ENCODE assay signal across 19 cellular contexts in the genomic region with DNA sequence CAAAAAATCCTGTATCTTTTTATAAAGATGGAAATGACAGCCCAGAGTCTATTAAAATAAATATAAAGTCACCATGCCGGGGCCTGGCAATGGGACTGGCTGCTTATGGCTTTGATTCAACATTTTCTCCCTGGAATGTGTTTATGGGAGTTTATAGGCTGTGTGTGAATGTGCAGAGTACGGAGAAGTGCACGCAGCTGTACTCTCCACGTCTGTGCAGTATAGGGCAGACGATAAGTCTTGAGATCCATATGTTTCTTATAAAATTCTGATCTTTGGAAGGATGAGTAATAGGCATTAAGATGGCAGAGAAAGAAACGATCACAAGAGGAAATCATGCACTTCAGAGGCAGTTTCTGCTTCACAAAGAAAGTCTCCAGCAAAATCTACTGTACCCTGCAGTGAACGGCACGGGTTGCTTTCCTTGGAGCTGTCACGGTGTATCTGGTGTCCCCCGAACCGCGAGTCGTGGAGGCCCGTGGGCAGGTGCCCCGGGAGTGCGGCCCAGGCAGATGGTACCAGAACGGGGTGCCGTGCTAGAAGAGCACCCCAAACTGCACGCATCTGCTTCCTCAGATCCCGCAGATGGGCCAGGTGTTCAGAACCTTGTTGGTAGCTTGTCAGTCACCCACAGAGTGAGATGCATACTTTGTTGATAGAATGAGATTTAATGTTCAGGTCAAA.
DNase-seq lines count a peak whose midpoint lies in the region; ATAC-seq and TF ChIP-seq lines count a peak whose summit lies in the region.
"Had no signal": no experiment of that assay in that cellular context is flagged by ENCODE, and none has a peak within 500 bp of the region (broad histone marks: within the 10 kb centered on the region; RNA-seq: fewer than 3 reads in every experiment).

No MANE protein-coding gene starts in this region.

- H3K36me3 Mint-ChIP-seq in activated CD4-positive, alpha-beta T cell treated with anti-CD3 and anti-CD28 coated beads, Interleukin-2, amount 10 ng/mL, durations not matched to agents 7 days and 5 days (ENCODE audit: low read depth), result no peaks in the 10 kb centered on the region
- H3K36me3 Mint-ChIP-seq: T-cell had no signal

- CTCF ChIA-PET in activated CD4-positive, alpha-beta T cell treated with anti-CD3 and anti-CD28 coated beads, Interleukin-2, amount 10 ng/mL, durations not matched to agents 7 days and 5 days (lab: Charles Lee), result no interaction called here

- H3K27me3 ChIP-seq in hepatocyte, result peaks cover 1% of the 10 kb centered on the region

- WGBS in hepatocyte (ENCODE audit: low lambda C conversion rate, missing lambda C conversion rate), result 68% methylated on average over 20 of the region's 20 CpGs

- DNase-seq in Right ventricle myocardium superior (peak; percentile 11), left ventricle myocardium superior (no peak), SK-N-MC (ENCODE audit: low read depth, low spot score) (peak; percentile 2), hepatocyte (ENCODE audit: low spot score) (no peak), Ammon's horn (ENCODE audit: low spot score) (no peak), GM10266 (ENCODE audit: extremely low spot score) (no peak)
- no peak for DNase-seq in activated CD4-positive, alpha-beta T cell treated with anti-CD3 and anti-CD28 coated beads, Interleukin-2, amount 10 ng/mL, durations not matched to agents 7 days and 5 days
- DNase-seq: AML-193; CD4-positive, alpha-beta T cell; GF-D8; GOT3; HFFc6; NCI-H2029; NCI-H524 treated with DMSO at 0.1 percent for 48 hours; OCI-M1; RPMI8226; T-cell had no signal

- H3K27ac ChIP-seq in SK-N-MC (no peak overlapping the region), hepatocyte (peak overlapping the region; percentile 87)

- no peaks in the 10 kb centered on the region for H3K4me1 Mint-ChIP-seq in activated CD4-positive, alpha-beta T cell treated with anti-CD3 and anti-CD28 coated beads, Interleukin-2, amount 10 ng/mL, durations not matched to agents 7 days and 5 days
- H3K4me1 Mint-ChIP-seq: T-cell had no signal

- H3K9me3 ChIP-seq in SK-N-MC (ENCODE audit: low read depth, low read length) (no peaks in the 10 kb centered on the region), hepatocyte (ENCODE audit: low read depth) (no peaks in the 10 kb centered on the region)

- intact Hi-C loops in Right ventricle myocardium superior (cut with DNase I), result no loop called here
- intact Hi-C loops in left ventricle myocardium superior (cut with micrococcal nuclease), result no loop called here

- H3K9me3 Mint-ChIP-seq in activated CD4-positive, alpha-beta T cell treated with anti-CD3 and anti-CD28 coated beads, Interleukin-2, amount 10 ng/mL, durations not matched to agents 7 days and 5 days, result peaks cover 4% of the 10 kb centered on the region
- H3K9me3 Mint-ChIP-seq: CD4-positive, alpha-beta T cell; T-cell had no signal

- H3K79me2 ChIP-seq in hepatocyte, result no peaks in the 10 kb centered on the region

- no peak for TF ChIP-seq CTCF in hepatocyte (IDR thresholded peaks at IDR 0.05; ENCODE audit: poor library complexity)
- no peak for TF ChIP-seq CTCF in GM10266 (IDR thresholded peaks at IDR 0.05; ENCODE audit: control insufficient read depth, insufficient read depth, low read depth, missing control alignments)

- H3K4me1 ChIP-seq in hepatocyte (ENCODE audit: insufficient read depth), result peaks cover 15% of the 10 kb centered on the region

- no peak overlapping the region for H3K4me3 ChIP-seq in SK-N-MC
- no peak overlapping the region for H3K4me3 ChIP-seq in hepatocyte

- H2AFZ ChIP-seq in hepatocyte, result no peak overlapping the region

- no peak overlapping the region for H3K4me3 Mint-ChIP-seq in activated CD4-positive, alpha-beta T cell treated with anti-CD3 and anti-CD28 coated beads, Interleukin-2, amount 10 ng/mL, durations not matched to agents 7 days and 5 days
- H3K4me3 Mint-ChIP-seq: CD4-positive, alpha-beta T cell; HFFc6; T-cell had no signal

- H4K20me1 ChIP-seq in hepatocyte (ENCODE audit: insufficient read depth, poor library complexity, severe bottlenecking), result no peaks in the 10 kb centered on the region

- H3K36me3 ChIP-seq in SK-N-MC (ENCODE audit: insufficient read depth, low read length), result no peaks in the 10 kb centered on the region
- H3K36me3 ChIP-seq in hepatocyte (replicated peaks; ENCODE audit: insufficient read depth, low read depth), result no peaks in the 10 kb centered on the region

- peak overlapping the region; percentile 58 for H3K4me2 ChIP-seq in hepatocyte

- no peak for ATAC-seq in Right ventricle myocardium superior (ENCODE audit: poor library complexity)
- ATAC-seq in left ventricle myocardium superior, result no peak
- ATAC-seq in HG03108 (IDR thresholded peaks at IDR 0.05; ENCODE audit: unreplicated experiment), result no peak
- ATAC-seq: HepG2, T-cell had no signal

- no peaks in the 10 kb centered on the region for H3K27me3 Mint-ChIP-seq in activated CD4-positive, alpha-beta T cell treated with anti-CD3 and anti-CD28 coated beads, Interleukin-2, amount 10 ng/mL, durations not matched to agents 7 days and 5 days
- H3K27me3 Mint-ChIP-seq: CD4-positive, alpha-beta T cell; T-cell had no signal

- no peaks in the 10 kb centered on the region for H3K9me2 ChIP-seq in hepatocyte (replicated peaks; ENCODE audit: insufficient read depth)

- H3K27ac Mint-ChIP-seq in activated CD4-positive, alpha-beta T cell treated with anti-CD3 and anti-CD28 coated beads, Interleukin-2, amount 10 ng/mL, durations not matched to agents 7 days and 5 days, result no peak overlapping the region
- H3K27ac Mint-ChIP-seq: CD4-positive, alpha-beta T cell; HFFc6; T-cell had no signal

- POLR2A ChIA-PET in activated CD4-positive, alpha-beta T cell treated with anti-CD3 and anti-CD28 coated beads, Interleukin-2, amount 10 ng/mL, durations not matched to agents 7 days and 5 days (lab: Charles Lee), result no interaction called here

- H3K9ac ChIP-seq in SK-N-MC (ENCODE audit: insufficient read length), result no peak overlapping the region

Comparison
In these comparisons a context has a peak if more than half of its experiments do, and no peak if none do; other contexts are left out.
1. DNase-seq: peak in Right ventricle myocardium superior (single experiment) and SK-N-MC (single experiment); none in left ventricle myocardium superior (single experiment), hepatocyte (single experiment), Ammon's horn (single experiment), GM10266 (single experiment) and activated CD4-positive, alpha-beta T cell treated with anti-CD3 and anti-CD28 coated beads, Interleukin-2, amount 10 ng/mL, durations not matched to agents 7 days and 5 days (single experiment).